In genomic region chr3:816605-817004, GRCh38 we compare ENCODE assay signal across 9 cellular contexts.
"Had no signal": no experiment of that assay in that cellular context is flagged by ENCODE, and none has a peak within 500 bp of the region (broad histone marks: within the 10 kb centered on the region; RNA-seq: fewer than 3 reads in every experiment).

No MANE protein-coding gene starts in this region.

- H3K36me3 ChIP-seq: HAP-1 had no signal

- H3K4me3 ChIP-seq: GM23248, GM23338, HAP-1 had no signal

- H3K4me1 ChIP-seq: HAP-1 had no signal

- H3K27ac Mint-ChIP-seq: GM23338, H9, HFFc6 had no signal

- ATAC-seq: GM23338, HCT116 had no signal

- H3K27ac ChIP-seq: GM23248 had no signal

- H3K4me1 Mint-ChIP-seq: GM23338, H9 had no signal

- H3K9me3 ChIP-seq: HAP-1 had no signal

- DNase-seq: GM23248, GOT3, H7, H9, HCEC 1CT, HFFc6 had no signal

- H3K9ac ChIP-seq: GM23248 had no signal

- H3K4me3 Mint-ChIP-seq: GM23338, H9, HFFc6 had no signal
